In genomic region chr7:142933624-142934023, GRCh38 we compare ENCODE assay signal across 2 cellular contexts.
TF ChIP-seq lines count a peak whose summit lies in the region.

TRPV5 (minus strand) TSS chr7:142933746; CDS start chr7:142933459, 287 bp downstream.

TF ChIP-seq in IMR-90, 13 proteins besides CTCF, POLR2A, EP300 and RAD21:
- no peak for TF ChIP-seq SMC3 (IDR thresholded peaks at IDR 0.05; ENCODE audit: low read depth, low read length)
- no peak for TF ChIP-seq NFE2L2 (IDR thresholded peaks at IDR 0.05; ENCODE audit: low read depth, low read length)
- no peak for TF ChIP-seq MXI1 (IDR thresholded peaks at IDR 0.05; ENCODE audit: borderline replicate concordance, low read depth, low read length)
- no peak for TF ChIP-seq CEBPB (IDR thresholded peaks at IDR 0.05; ENCODE audit: low read depth, low read length)
- no peak for TF ChIP-seq MAZ (IDR thresholded peaks at IDR 0.05; ENCODE audit: borderline replicate concordance, low read depth, low read length)
- TF ChIP-seq ELK1 (IDR thresholded peaks at IDR 0.05; ENCODE audit: borderline replicate concordance, low read depth, low read length): no peak
- no peak for TF ChIP-seq MAFK (IDR thresholded peaks at IDR 0.05; ENCODE audit: low read depth, low read length)
- TF ChIP-seq BHLHE40 (IDR thresholded peaks at IDR 0.05; ENCODE audit: low read depth, low read length): no peak
- TF ChIP-seq FOS (IDR thresholded peaks at IDR 0.05; ENCODE audit: low read depth, low read length): no peak
TF ChIP-seq in IMR-90: peak in this region for 0.

TF ChIP-seq in K562, 482 proteins besides CTCF, POLR2A, EP300 and RAD21:
- TF ChIP-seq POLR2G (IDR thresholded peaks at IDR 0.05; ENCODE audit: low read depth, low read length) (0 out of 2 replicates have a peak, but pooled peaks have one; percentile 20), ZNF274 (IDR thresholded peaks at IDR 0.05; ENCODE audit: borderline replicate concordance, low read depth, low read length) (no peak), GATAD2A (IDR thresholded peaks at IDR 0.05) (no peak), NFIC (IDR thresholded peaks at IDR 0.05) (no peak), RCOR1 (IDR thresholded peaks at IDR 0.05; ENCODE audit: borderline replicate concordance in 1 of 2, low read depth in 2 of 2, low read length in 2 of 2) (no peak)
TF ChIP-seq in K562: peak in this region for 1.
